Comparison of ENCODE assay signal across 9 cellular contexts in genomic region chr1:55584521-55585401, GRCh38.
DNase-seq lines count a peak whose midpoint lies in the region; ATAC-seq and TF ChIP-seq lines count a peak whose summit lies in the region.
"Had no signal": no experiment of that assay in that cellular context is flagged by ENCODE, and none has a peak within 500 bp of the region (broad histone marks: within the 10 kb centered on the region; RNA-seq: fewer than 3 reads in every experiment).

No MANE protein-coding gene starts in this region.

- no peak overlapping the region for H3K27ac Mint-ChIP-seq in activated CD8-positive, alpha-beta T cell treated with anti-CD3 and anti-CD28 coated beads, Interleukin-2, amount 10 ng/mL, durations not matched to agents 7 days and 5 days
- H3K27ac Mint-ChIP-seq: activated CD4-positive, alpha-beta T cell treated with anti-CD3 and anti-CD28 coated beads, Interleukin-2, amount 10 ng/mL, durations not matched to agents 7 days and 5 days had no signal

- no peak for TF ChIP-seq POLR2A in GM18505 (IDR thresholded peaks at IDR 0.05; ENCODE audit: borderline replicate concordance, extremely low read depth, insufficient read depth, insufficient read length)

- H3K4me1 Mint-ChIP-seq in activated CD8-positive, alpha-beta T cell treated with anti-CD3 and anti-CD28 coated beads, Interleukin-2, amount 10 ng/mL, durations not matched to agents 7 days and 5 days (ENCODE audit: low read depth) = no peaks in the 10 kb centered on the region
- H3K4me1 Mint-ChIP-seq: activated CD4-positive, alpha-beta T cell treated with anti-CD3 and anti-CD28 coated beads, Interleukin-2, amount 10 ng/mL, durations not matched to agents 7 days and 5 days had no signal

- POLR2A ChIA-PET in activated CD8-positive, alpha-beta T cell treated with anti-CD3 and anti-CD28 coated beads, Interleukin-2, amount 10 ng/mL, durations not matched to agents 7 days and 5 days (lab: Charles Lee) = no interaction called here

- H3K36me3 Mint-ChIP-seq in activated CD8-positive, alpha-beta T cell treated with anti-CD3 and anti-CD28 coated beads, Interleukin-2, amount 10 ng/mL, durations not matched to agents 7 days and 5 days (ENCODE audit: low read depth) = no peaks in the 10 kb centered on the region

- CTCF ChIA-PET in activated CD8-positive, alpha-beta T cell treated with anti-CD3 and anti-CD28 coated beads, Interleukin-2, amount 10 ng/mL, durations not matched to agents 7 days and 5 days (lab: Charles Lee) = no interaction called here

- TF ChIP-seq CTCF in fibroblast of the aortic adventitia (IDR thresholded peaks at IDR 0.05; ENCODE audit: insufficient read depth, low read length) = peak; percentile 45

- DNase-seq in ELR (ENCODE audit: low read depth) (peak; percentile 13), NCI-H69 (lab: John Stamatoyannopoulos, UW) (peak; percentile 8), fibroblast of the aortic adventitia (ENCODE audit: low read depth) (peak; percentile 85), renal cortical epithelial cell (ENCODE audit: low read depth) (peak; percentile 17), NCI-H524 treated with DMSO at 0.1 percent for 48 hours (lab: John Stamatoyannopoulos, UW) (no peak)
- DNase-seq in activated CD8-positive, alpha-beta T cell treated with anti-CD3 and anti-CD28 coated beads, Interleukin-2, amount 10 ng/mL, durations not matched to agents 7 days and 5 days = no peak
- DNase-seq: activated CD4-positive, alpha-beta T cell treated with anti-CD3 and anti-CD28 coated beads, Interleukin-2, amount 10 ng/mL, durations not matched to agents 7 days and 5 days had no signal

- no peak for ATAC-seq in HG02884 (IDR thresholded peaks at IDR 0.05; ENCODE audit: unreplicated experiment)
- no peak for ATAC-seq in activated CD8-positive, alpha-beta T cell treated with anti-CD3 and anti-CD28 coated beads, Interleukin-2, amount 10 ng/mL, durations not matched to agents 7 days and 5 days
- ATAC-seq in GM18505 (IDR thresholded peaks at IDR 0.05; ENCODE audit: unreplicated experiment) = no peak

- H3K27me3 Mint-ChIP-seq in activated CD8-positive, alpha-beta T cell treated with anti-CD3 and anti-CD28 coated beads, Interleukin-2, amount 10 ng/mL, durations not matched to agents 7 days and 5 days (ENCODE audit: low read depth) = peaks cover 3% of the 10 kb centered on the region
- H3K27me3 Mint-ChIP-seq: activated CD4-positive, alpha-beta T cell treated with anti-CD3 and anti-CD28 coated beads, Interleukin-2, amount 10 ng/mL, durations not matched to agents 7 days and 5 days had no signal

- no peaks in the 10 kb centered on the region for H3K9me3 Mint-ChIP-seq in activated CD8-positive, alpha-beta T cell treated with anti-CD3 and anti-CD28 coated beads, Interleukin-2, amount 10 ng/mL, durations not matched to agents 7 days and 5 days (ENCODE audit: insufficient read depth)
- H3K9me3 Mint-ChIP-seq: activated CD4-positive, alpha-beta T cell treated with anti-CD3 and anti-CD28 coated beads, Interleukin-2, amount 10 ng/mL, durations not matched to agents 7 days and 5 days had no signal

- H3K4me3 ChIP-seq in fibroblast of the aortic adventitia (ENCODE audit: low read depth, low read length) = no peak overlapping the region

- no peak overlapping the region for H3K4me3 Mint-ChIP-seq in activated CD8-positive, alpha-beta T cell treated with anti-CD3 and anti-CD28 coated beads, Interleukin-2, amount 10 ng/mL, durations not matched to agents 7 days and 5 days
- H3K4me3 Mint-ChIP-seq: activated CD4-positive, alpha-beta T cell treated with anti-CD3 and anti-CD28 coated beads, Interleukin-2, amount 10 ng/mL, durations not matched to agents 7 days and 5 days had no signal

Comparison
In these comparisons a context has a peak if more than half of its experiments do, and no peak if none do; other contexts are left out.
1. DNase-seq: peak in ELR (single experiment), NCI-H69 (single experiment), fibroblast of the aortic adventitia (single experiment) and renal cortical epithelial cell (single experiment); none in activated CD8-positive, alpha-beta T cell treated with anti-CD3 and anti-CD28 coated beads, Interleukin-2, amount 10 ng/mL, durations not matched to agents 7 days and 5 days (single experiment) and NCI-H524 treated with DMSO at 0.1 percent for 48 hours (single experiment).